Comparison of ENCODE assay signal across 21 cellular contexts in the genomic region with DNA sequence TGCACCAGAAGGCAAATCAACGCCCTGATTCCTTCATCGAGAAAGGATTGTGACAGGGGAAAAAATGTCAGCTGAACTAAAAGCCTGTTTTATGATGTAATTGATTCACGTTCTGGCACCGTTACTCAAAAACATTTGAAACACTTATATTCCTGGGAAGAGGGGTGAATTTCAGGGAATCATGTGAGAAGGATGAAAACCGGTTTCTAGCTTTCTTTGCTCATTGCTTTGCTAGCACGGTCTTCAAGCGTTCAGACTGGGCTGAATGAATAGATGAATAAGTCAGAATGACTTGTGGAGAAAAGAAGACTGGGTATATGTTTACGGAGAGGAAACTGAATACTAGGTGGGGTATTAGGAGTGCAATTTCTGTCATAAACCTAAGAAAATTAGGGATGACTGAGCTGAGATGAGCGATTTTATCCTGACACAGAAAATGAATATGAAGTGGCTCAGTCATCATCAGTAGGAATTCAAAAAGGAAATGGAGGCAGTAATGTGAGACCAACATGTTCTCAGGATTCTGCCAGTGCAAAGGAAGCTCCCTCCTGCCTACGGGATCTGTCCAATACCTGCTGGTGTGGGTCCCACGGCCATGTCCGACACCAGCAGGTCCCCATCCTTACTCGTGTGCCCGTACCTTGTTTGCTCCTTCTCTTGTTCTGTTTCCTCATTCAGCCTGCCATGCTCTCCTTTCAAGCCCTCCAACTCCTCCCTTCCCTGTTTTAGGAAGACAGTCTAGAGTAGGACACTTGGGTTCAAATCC.
A peak's percentile ranks its signal among the peaks of the same experiment; 100 is the strongest.
DNase-seq lines count a peak whose midpoint lies in the region; FAIRE-seq and TF ChIP-seq lines count a peak whose summit lies in the region.
"Had no signal": no experiment of that assay in that cellular context is flagged by ENCODE, and none has a peak within 500 bp of the region (broad histone marks: within the 10 kb centered on the region; RNA-seq: fewer than 3 reads in every experiment).

No MANE protein-coding gene starts in this region.

- TF ChIP-seq EP300 in neural cell (conservative IDR thresholded peaks at IDR 0.05; ENCODE audit: poor library complexity, severe bottlenecking): no peak

- H3K9ac ChIP-seq in neural cell (ENCODE audit: low read length): no peak overlapping the region
- H3K9ac ChIP-seq: BLaER1 had no signal

- no peaks in the 10 kb centered on the region for H3K9me2 ChIP-seq in neural cell (ENCODE audit: insufficient read depth, low read length)

- H3K36me3 ChIP-seq in neural cell (ENCODE audit: insufficient read depth, low read length): no peaks in the 10 kb centered on the region
- H3K36me3 ChIP-seq: BE2C, BLaER1 had no signal

- TF ChIP-seq RAD21 in neural cell (conservative IDR thresholded peaks at IDR 0.05): no peak

- H3K79me2 ChIP-seq in neural cell (replicated peaks; ENCODE audit: insufficient read depth, low read length): no peaks in the 10 kb centered on the region

- no peak overlapping the region for H2AFZ ChIP-seq in neural cell (ENCODE audit: low read depth, low read length)

- H4K20me1 ChIP-seq in neural cell (ENCODE audit: insufficient read depth): no peaks in the 10 kb centered on the region
- H4K20me1 ChIP-seq: BLaER1 had no signal

- no peak overlapping the region for H3K27ac ChIP-seq in neural cell (ENCODE audit: low read length)
- H3K27ac ChIP-seq: BLaER1 had no signal

- H3K9me3 ChIP-seq in neural cell (ENCODE audit: low read length): no peaks in the 10 kb centered on the region
- H3K9me3 ChIP-seq: BE2C, BLaER1 had no signal

- TF ChIP-seq POLR2A in GM12892 (IDR thresholded peaks at IDR 0.05; ENCODE audit: low read depth, low read length): no peak

- no peak overlapping the region for H3K4me2 ChIP-seq in neural cell (ENCODE audit: low read length)
- H3K4me2 ChIP-seq: BLaER1 had no signal

- H3F3A ChIP-seq in neural cell (ENCODE audit: insufficient read depth, low read length, poor library complexity, severe bottlenecking): no peaks in the 10 kb centered on the region

- peaks cover 5% of the 10 kb centered on the region for H3K27me3 ChIP-seq in neural cell (ENCODE audit: insufficient read depth, low read depth, low read length)
- H3K27me3 ChIP-seq: BE2C, BLaER1 had no signal

- peak; percentile 50 for FAIRE-seq in GM12892 (lab: Jason Lieb, UNC)
- FAIRE-seq: A204.1 had no signal

- no peak for TF ChIP-seq CTCF in neural cell (IDR thresholded peaks at IDR 0.05; ENCODE audit: poor library complexity, severe bottlenecking)

- DNase-seq in GM12892 (ENCODE audit: insufficient read length) (no peak), cerebellar cortex (ENCODE audit: low spot score) (peak; percentile 62), NCI-H1436 (lab: John Stamatoyannopoulos, UW) (no peak), NCI-H1694 (lab: John Stamatoyannopoulos, UW) (no peak), retina (no peak)
- DNase-seq: 8988T; ACHN; BE2C; CD4-positive, alpha-beta memory T cell; CD4-positive, CD25-positive, alpha-beta regulatory T cell; CD8-positive, alpha-beta memory T cell; COR-L47; DMS 273 treated with DMSO at 0.1 percent for 48 hours; DMS153; DMS53; DMS79; GDM1 had no signal

- no peak overlapping the region for H3K4me3 ChIP-seq in neural cell (ENCODE audit: low read length)
- H3K4me3 ChIP-seq: BLaER1, GM12878 had no signal

TF ChIP-seq in neural cell, 6 proteins besides CTCF, POLR2A, EP300 and RAD21:
- TF ChIP-seq POLR2AphosphoS5 (IDR thresholded peaks at IDR 0.05): no peak
- TF ChIP-seq, protein P1, sequence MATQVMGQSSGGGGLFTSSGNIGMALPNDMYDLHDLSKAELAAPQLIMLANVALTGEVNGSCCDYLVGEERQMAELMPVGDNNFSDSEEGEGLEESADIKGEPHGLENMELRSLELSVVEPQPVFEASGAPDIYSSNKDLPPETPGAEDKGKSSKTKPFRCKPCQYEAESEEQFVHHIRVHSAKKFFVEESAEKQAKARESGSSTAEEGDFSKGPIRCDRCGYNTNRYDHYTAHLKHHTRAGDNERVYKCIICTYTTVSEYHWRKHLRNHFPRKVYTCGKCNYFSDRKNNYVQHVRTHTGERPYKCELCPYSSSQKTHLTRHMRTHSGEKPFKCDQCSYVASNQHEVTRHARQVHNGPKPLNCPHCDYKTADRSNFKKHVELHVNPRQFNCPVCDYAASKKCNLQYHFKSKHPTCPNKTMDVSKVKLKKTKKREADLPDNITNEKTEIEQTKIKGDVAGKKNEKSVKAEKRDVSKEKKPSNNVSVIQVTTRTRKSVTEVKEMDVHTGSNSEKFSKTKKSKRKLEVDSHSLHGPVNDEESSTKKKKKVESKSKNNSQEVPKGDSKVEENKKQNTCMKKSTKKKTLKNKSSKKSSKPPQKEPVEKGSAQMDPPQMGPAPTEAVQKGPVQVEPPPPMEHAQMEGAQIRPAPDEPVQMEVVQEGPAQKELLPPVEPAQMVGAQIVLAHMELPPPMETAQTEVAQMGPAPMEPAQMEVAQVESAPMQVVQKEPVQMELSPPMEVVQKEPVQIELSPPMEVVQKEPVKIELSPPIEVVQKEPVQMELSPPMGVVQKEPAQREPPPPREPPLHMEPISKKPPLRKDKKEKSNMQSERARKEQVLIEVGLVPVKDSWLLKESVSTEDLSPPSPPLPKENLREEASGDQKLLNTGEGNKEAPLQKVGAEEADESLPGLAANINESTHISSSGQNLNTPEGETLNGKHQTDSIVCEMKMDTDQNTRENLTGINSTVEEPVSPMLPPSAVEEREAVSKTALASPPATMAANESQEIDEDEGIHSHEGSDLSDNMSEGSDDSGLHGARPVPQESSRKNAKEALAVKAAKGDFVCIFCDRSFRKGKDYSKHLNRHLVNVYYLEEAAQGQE (IDR thresholded peaks at IDR 0.05; ENCODE audit: borderline replicate concordance): peak; percentile 47
